8 cellular contexts compared by ENCODE assay signal in the genomic region with DNA sequence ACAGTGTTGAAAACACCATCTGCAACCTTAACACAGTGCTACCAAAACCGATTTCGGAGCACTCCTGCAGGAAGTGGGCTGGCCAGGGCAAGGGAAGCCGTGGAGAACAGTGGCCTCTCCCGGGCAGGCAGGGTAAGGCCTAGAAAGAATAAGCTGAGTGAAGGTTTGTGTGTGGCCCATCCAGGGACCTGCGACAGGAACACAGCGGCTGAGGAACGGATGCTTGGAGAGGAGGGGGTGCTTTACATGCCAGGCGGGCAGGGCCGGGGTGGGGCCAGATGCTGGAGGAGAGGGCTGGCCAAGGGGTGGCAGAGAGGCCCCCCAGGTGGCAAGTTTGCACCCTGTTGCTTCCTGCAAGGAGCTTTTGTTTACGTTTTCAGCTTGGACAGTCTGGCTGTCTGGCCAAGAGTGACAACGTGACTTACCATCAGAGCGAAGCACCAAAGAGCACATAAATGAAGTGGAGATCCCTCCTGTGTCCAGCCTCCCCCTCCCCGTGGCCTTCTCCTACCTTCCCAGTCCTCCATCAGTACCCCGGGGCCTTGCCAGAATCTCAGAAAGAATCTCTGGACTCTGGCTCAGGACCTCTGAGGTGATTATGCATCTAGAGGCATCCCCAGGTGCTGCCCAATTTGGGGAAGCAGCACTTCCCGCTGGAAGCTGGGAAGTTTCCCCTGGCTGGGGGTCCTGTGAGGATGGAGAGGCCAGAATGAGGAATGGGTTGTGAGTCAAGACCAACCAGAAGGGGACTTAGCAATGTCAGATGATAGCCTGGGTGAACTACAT.
DNase-seq lines count a peak whose midpoint lies in the region; ATAC-seq and TF ChIP-seq lines count a peak whose summit lies in the region.

No MANE protein-coding gene starts in this region.

- peaks cover 78% of the 10 kb centered on the region for H3K4me1 Mint-ChIP-seq in activated naive CD4-positive, alpha-beta T cell treated with anti-CD3 and anti-CD28 coated beads, Interleukin-2, amount 50 U/mL, for 24 hours

- H3K27me3 Mint-ChIP-seq in activated naive CD4-positive, alpha-beta T cell treated with anti-CD3 and anti-CD28 coated beads, Interleukin-2, amount 50 U/mL, for 24 hours = no peaks in the 10 kb centered on the region

- H3K27me3 ChIP-seq in parathyroid adenoma (ENCODE audit: control insufficient read depth, insufficient read depth, low read length) = no peaks in the 10 kb centered on the region

- TF ChIP-seq CTCF in parathyroid adenoma (IDR thresholded peaks at IDR 0.05) = peak; percentile 67

- H3K79me2 ChIP-seq in parathyroid adenoma = no peaks in the 10 kb centered on the region

- peak overlapping the region; percentile 90 for H3K4me3 Mint-ChIP-seq in activated naive CD4-positive, alpha-beta T cell treated with anti-CD3 and anti-CD28 coated beads, Interleukin-2, amount 50 U/mL, for 24 hours

- no peak overlapping the region for H3K9ac ChIP-seq in parathyroid adenoma

- H3K36me3 ChIP-seq in parathyroid adenoma (ENCODE audit: control insufficient read depth, insufficient read depth, low read length) (no peaks in the 10 kb centered on the region), urinary bladder (ENCODE audit: insufficient read depth) (no peaks in the 10 kb centered on the region)

- ATAC-seq in GM21717 (IDR thresholded peaks at IDR 0.05; ENCODE audit: unreplicated experiment) = peak; percentile 35
- ATAC-seq in Right ventricle myocardium superior (ENCODE audit: poor library complexity) = peak; percentile 72

- H3K4me3 ChIP-seq in parathyroid adenoma (ENCODE audit: low read depth, low read length) (no peak overlapping the region), urinary bladder (ENCODE audit: low read depth, low read length) (no peak overlapping the region)

- H2AFZ ChIP-seq in parathyroid adenoma = peak overlapping the region; percentile 46

- peak; percentile 84 for DNase-seq in D341Med (ENCODE audit: low spot score)
- DNase-seq in LHCN-M2 (ENCODE audit: low read depth) = peak; percentile 62
- DNase-seq in SK-N-DZ (ENCODE audit: low spot score) = peak; percentile 83
- peak; percentile 82 for DNase-seq in Right ventricle myocardium superior

- H3K27ac ChIP-seq in parathyroid adenoma (peak overlapping the region; percentile 84), urinary bladder (ENCODE audit: low read depth) (peak overlapping the region; percentile 33)

- H3K27ac Mint-ChIP-seq in activated naive CD4-positive, alpha-beta T cell treated with anti-CD3 and anti-CD28 coated beads, Interleukin-2, amount 50 U/mL, for 24 hours = peak overlapping the region; percentile 80

- H3K9me3 Mint-ChIP-seq in activated naive CD4-positive, alpha-beta T cell treated with anti-CD3 and anti-CD28 coated beads, Interleukin-2, amount 50 U/mL, for 24 hours = no peaks in the 10 kb centered on the region

- H3K4me2 ChIP-seq in parathyroid adenoma (ENCODE audit: low read length) = no peak overlapping the region

- intact Hi-C loops in Right ventricle myocardium superior (cut with DNase I) = no loop called here

- no peaks in the 10 kb centered on the region for H3K36me3 Mint-ChIP-seq in activated naive CD4-positive, alpha-beta T cell treated with anti-CD3 and anti-CD28 coated beads, Interleukin-2, amount 50 U/mL, for 24 hours

- WGBS in urinary bladder = 21% methylated on average over 15 of the region's 15 CpGs

- H3K9me3 ChIP-seq in parathyroid adenoma (ENCODE audit: control insufficient read depth, low read length) = no peaks in the 10 kb centered on the region

- H3K4me1 ChIP-seq in parathyroid adenoma (peaks cover 8% of the 10 kb centered on the region), urinary bladder (ENCODE audit: insufficient read depth) (peaks cover 1% of the 10 kb centered on the region)
